ENCODE assay signal across 9 cellular contexts in the genomic region with DNA sequence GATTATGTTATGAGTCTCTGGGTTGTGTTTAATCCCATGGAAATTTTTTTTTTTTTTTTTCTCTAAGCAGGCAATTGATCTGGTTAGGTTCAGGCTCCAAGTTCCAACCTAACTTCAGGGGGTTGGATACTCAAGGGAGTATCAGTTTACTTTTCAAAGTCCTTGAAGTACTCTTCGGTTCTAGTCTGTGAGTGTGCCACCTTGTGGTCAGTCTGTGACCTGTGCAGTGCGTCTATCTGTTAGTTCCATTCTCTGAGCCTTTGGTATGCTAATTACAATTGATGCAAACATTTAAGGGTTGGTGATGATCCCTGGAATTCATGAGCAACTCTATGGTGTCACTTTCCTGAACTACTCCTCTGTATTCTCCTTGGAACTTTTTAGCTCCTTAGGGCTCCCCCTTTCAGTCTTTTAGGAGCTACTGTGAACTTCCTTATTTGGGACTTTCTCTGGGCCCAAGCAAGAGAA.
A peak's percentile ranks its signal among the peaks of the same experiment; 100 is the strongest.
DNase-seq lines count a peak whose midpoint lies in the region; ATAC-seq, FAIRE-seq and TF ChIP-seq lines count a peak whose summit lies in the region.
"Had no signal": no experiment of that assay in that cellular context is flagged by ENCODE, and none has a peak within 500 bp of the region (broad histone marks: within the 10 kb centered on the region; RNA-seq: fewer than 3 reads in every experiment).

No MANE protein-coding gene starts in this region.

- no peaks in the 10 kb centered on the region for H3K4me1 Mint-ChIP-seq in activated T-cell treated with anti-CD3 and anti-CD28 coated beads, Interleukin-2, amount 50 U/mL, for 72 hours (ENCODE audit: low read depth)
- H3K4me1 Mint-ChIP-seq in activated T-cell treated with anti-CD3 and anti-CD28 coated beads, Interleukin-2, amount 50 U/mL, for 4 hours (ENCODE audit: low read depth) = no peaks in the 10 kb centered on the region

- H3K27me3 ChIP-seq in HL-60 (ENCODE audit: insufficient read depth, poor library complexity, severe bottlenecking) = no peaks in the 10 kb centered on the region

- no peaks in the 10 kb centered on the region for H3K27me3 Mint-ChIP-seq in activated T-cell treated with anti-CD3 and anti-CD28 coated beads, Interleukin-2, amount 50 U/mL, for 72 hours (ENCODE audit: low read depth)
- H3K27me3 Mint-ChIP-seq in activated T-cell treated with anti-CD3 and anti-CD28 coated beads, Interleukin-2, amount 50 U/mL, for 4 hours (ENCODE audit: low read depth) = no peaks in the 10 kb centered on the region
- H3K27me3 Mint-ChIP-seq: activated naive CD8-positive, alpha-beta T cell had no signal

- peaks cover 2 to 12% of the 10 kb centered on the region in 2 donors for H3K36me3 Mint-ChIP-seq in activated T-cell treated with anti-CD3 and anti-CD28 coated beads, Interleukin-2, amount 50 U/mL, for 72 hours (ENCODE audit: insufficient read depth in 2 of 2)
- no peaks in the 10 kb centered on the region for H3K36me3 Mint-ChIP-seq in activated T-cell treated with anti-CD3 and anti-CD28 coated beads, Interleukin-2, amount 50 U/mL, for 4 hours (ENCODE audit: insufficient read depth)
- H3K36me3 Mint-ChIP-seq: activated naive CD8-positive, alpha-beta T cell had no signal

- ATAC-seq in activated T-cell treated with anti-CD3 and anti-CD28 coated beads, Interleukin-2, amount 50 U/mL, for 72 hours (replicated peaks in 1 of 2) = no peak
- ATAC-seq in activated T-cell treated with anti-CD3 and anti-CD28 coated beads, Interleukin-2, amount 50 U/mL, for 4 hours = no peak
- ATAC-seq in GM18909 (IDR thresholded peaks at IDR 0.05; ENCODE audit: poor library complexity, unreplicated experiment) = no peak

- peak; percentile 4 for TF ChIP-seq CTCF in HL-60 (IDR thresholded peaks at IDR 0.05; ENCODE audit: insufficient read depth, low read length)
- TF ChIP-seq CTCF in WI38 (IDR thresholded peaks at IDR 0.05; ENCODE audit: low read depth, low read length) = peak; percentile 38; the same call in 1 of the 2 replicates

- no peak overlapping the region for H3K4me3 ChIP-seq in HL-60 (replicated peaks; ENCODE audit: insufficient read depth, low read length)
- H3K4me3 ChIP-seq in WI38 (ENCODE audit: low read depth, low read length) = no peak overlapping the region

- peak; percentile 15 to 31 for DNase-seq in activated T-cell treated with anti-CD3 and anti-CD28 coated beads, Interleukin-2, amount 50 U/mL, for 72 hours
- DNase-seq in activated T-cell treated with anti-CD3 and anti-CD28 coated beads, Interleukin-2, amount 50 U/mL, for 4 hours = no peak
- DNase-seq in HL-60 (ENCODE audit: low read depth in 1 of 2, low spot score in 1 of 2) (peak; percentile 3 to 16), islet precursor cell (peak; percentile 76), NCI-H2107 (lab: John Stamatoyannopoulos, UW) (no peak), GM12892 (ENCODE audit: insufficient read length) (no peak)

- H3K4me3 Mint-ChIP-seq in activated T-cell treated with anti-CD3 and anti-CD28 coated beads, Interleukin-2, amount 50 U/mL, for 72 hours = no peak overlapping the region
- no peak overlapping the region for H3K4me3 Mint-ChIP-seq in activated T-cell treated with anti-CD3 and anti-CD28 coated beads, Interleukin-2, amount 50 U/mL, for 4 hours
- H3K4me3 Mint-ChIP-seq: activated naive CD8-positive, alpha-beta T cell had no signal

- H3K9me3 Mint-ChIP-seq in activated T-cell treated with anti-CD3 and anti-CD28 coated beads, Interleukin-2, amount 50 U/mL, for 72 hours = peaks cover 0 to 3% of the 10 kb centered on the region in 2 donors
- peaks cover 3% of the 10 kb centered on the region for H3K9me3 Mint-ChIP-seq in activated T-cell treated with anti-CD3 and anti-CD28 coated beads, Interleukin-2, amount 50 U/mL, for 4 hours

- FAIRE-seq in GM12892 (lab: Jason Lieb, UNC) = no peak

- TF ChIP-seq POLR2A in GM12892 (IDR thresholded peaks at IDR 0.05; ENCODE audit: low read depth, low read length) = no peak

- no peak overlapping the region for H3K27ac ChIP-seq in HL-60 (replicated peaks)

- H3K27ac Mint-ChIP-seq in activated T-cell treated with anti-CD3 and anti-CD28 coated beads, Interleukin-2, amount 50 U/mL, for 72 hours = no peak overlapping the region
- H3K27ac Mint-ChIP-seq: activated naive CD8-positive, alpha-beta T cell had no signal

Comparison
In these comparisons a context has a peak if more than half of its experiments do, and no peak if none do; other contexts are left out.
1. DNase-seq: peak in activated T-cell treated with anti-CD3 and anti-CD28 coated beads, Interleukin-2, amount 50 U/mL, for 72 hours (2 of 2), HL-60 (2 of 2) and islet precursor cell (single experiment); none in activated T-cell treated with anti-CD3 and anti-CD28 coated beads, Interleukin-2, amount 50 U/mL, for 4 hours (single experiment), NCI-H2107 (single experiment) and GM12892 (single experiment).